ENCODE assay signal across 17 cellular contexts in genomic region chr18:42412281-42412680, GRCh38.
DNase-seq lines count a peak whose midpoint lies in the region; TF ChIP-seq lines count a peak whose summit lies in the region.
"Had no signal": no experiment of that assay in that cellular context is flagged by ENCODE, and none has a peak within 500 bp of the region (broad histone marks: within the 10 kb centered on the region; RNA-seq: fewer than 3 reads in every experiment).

No MANE protein-coding gene starts in this region.

- no peak overlapping the region for H2AFZ ChIP-seq in smooth muscle cell (ENCODE audit: low read depth)

- intact Hi-C loops in prostate gland (cut with DNase I): no loop called here

- 89% methylated on average over 2 of the region's 2 CpGs for WGBS in smooth muscle cell (ENCODE audit: low lambda C conversion rate)
- WGBS in prostate gland: 72% methylated on average over 2 of the region's 2 CpGs

- no peak overlapping the region for H3K9ac ChIP-seq in smooth muscle cell (ENCODE audit: low read depth)

- TF ChIP-seq CTCF in smooth muscle cell (IDR thresholded peaks at IDR 0.05; ENCODE audit: borderline replicate concordance, insufficient read depth, poor library complexity, severe bottlenecking) (no peak), prostate gland (IDR thresholded peaks at IDR 0.05) (no peak)

- H3K27me3 ChIP-seq in SJSA1 (replicated peaks) (no peaks in the 10 kb centered on the region), smooth muscle cell (ENCODE audit: low read depth) (no peaks in the 10 kb centered on the region), prostate gland (replicated peaks; ENCODE audit: insufficient read depth) (no peaks in the 10 kb centered on the region)

- peaks cover 50% of the 10 kb centered on the region for H3K4me1 ChIP-seq in SJSA1 (replicated peaks)
- H3K4me1 ChIP-seq in smooth muscle cell (ENCODE audit: low read depth): peaks cover 11% of the 10 kb centered on the region
- no peaks in the 10 kb centered on the region for H3K4me1 ChIP-seq in prostate gland (replicated peaks)

- DNase-seq in Caki2 (ENCODE audit: low read depth) (peak; percentile 23), SJSA1 (ENCODE audit: low read depth in 1 of 2, low spot score in 2 of 2) (no peak), glomerular visceral epithelial cell (ENCODE audit: extremely low spot score) (peak; percentile 52), smooth muscle cell (lab: John Stamatoyannopoulos, UW; ENCODE audit: unreplicated experiment) (no peak), prostate gland (ENCODE audit: low spot score) (no peak), NOMO-1 treated with DMSO at 0.1 percent for 48 hours (lab: John Stamatoyannopoulos, UW; ENCODE audit: unreplicated experiment) (no peak)
- DNase-seq in activated naive CD4-positive, alpha-beta T cell treated with Interleukin-2 at 50 U/mL for 16 hours: no peak
- DNase-seq: C1 segment of cervical spinal cord; CD8-positive, alpha-beta memory T cell; DND-41; H9; IMR-90; NCI-H1417 treated with DMSO at 0.1 percent for 48 hours; NCI-H1930; NCI-H748 treated with DMSO at 0.1 percent for 48 hours; OCI-M1; SHP77 treated with DMSO at 0.1 percent for 48 hours had no signal

- H4K20me1 ChIP-seq in smooth muscle cell (ENCODE audit: low read depth): no peaks in the 10 kb centered on the region

- no peak for TF ChIP-seq POLR2A in prostate gland (IDR thresholded peaks at IDR 0.05)

- in situ Hi-C loops in Caki2 (cut with HindIII; ENCODE audit: low pct_unique_long_range_greater_than_20kb, low sequenced_read_pairs): no loop called here

- H3K4me2 ChIP-seq in smooth muscle cell: no peak overlapping the region

- no peaks in the 10 kb centered on the region for H3K79me2 ChIP-seq in smooth muscle cell (ENCODE audit: low read depth)

- no peak overlapping the region for H3K4me3 ChIP-seq in SJSA1
- H3K4me3 ChIP-seq in smooth muscle cell: no peak overlapping the region
- no peak overlapping the region for H3K4me3 ChIP-seq in prostate gland

- H3K9me3 ChIP-seq in SJSA1 (replicated peaks): peaks cover 4% of the 10 kb centered on the region
- no peaks in the 10 kb centered on the region for H3K9me3 ChIP-seq in smooth muscle cell (replicated peaks; ENCODE audit: low read depth)
- no peaks in the 10 kb centered on the region for H3K9me3 ChIP-seq in prostate gland

- H3K36me3 ChIP-seq in SJSA1 (no peaks in the 10 kb centered on the region), smooth muscle cell (ENCODE audit: low read depth) (no peaks in the 10 kb centered on the region), prostate gland (no peaks in the 10 kb centered on the region)

- H3F3A ChIP-seq in smooth muscle cell (ENCODE audit: low read depth): peaks cover 6% of the 10 kb centered on the region

- peak overlapping the region; percentile 100 for H3K27ac ChIP-seq in SJSA1
- H3K27ac ChIP-seq in smooth muscle cell (ENCODE audit: low read depth): peak overlapping the region; percentile 97
- no peak overlapping the region for H3K27ac ChIP-seq in prostate gland

Comparison
In these comparisons a context has a peak if more than half of its experiments do, and no peak if none do; other contexts are left out.
1. DNase-seq: peak in Caki2 (single experiment) and glomerular visceral epithelial cell (single experiment); none in SJSA1 (0 of 2), smooth muscle cell (single experiment), activated naive CD4-positive, alpha-beta T cell treated with Interleukin-2 at 50 U/mL for 16 hours (single experiment), prostate gland (single experiment) and NOMO-1 treated with DMSO at 0.1 percent for 48 hours (single experiment).
2. H3K27ac ChIP-seq: peak in SJSA1 (single experiment) and smooth muscle cell (single experiment); none in prostate gland (0 of 2).